1 cellular context compared by ENCODE assay signal in the genomic region with DNA sequence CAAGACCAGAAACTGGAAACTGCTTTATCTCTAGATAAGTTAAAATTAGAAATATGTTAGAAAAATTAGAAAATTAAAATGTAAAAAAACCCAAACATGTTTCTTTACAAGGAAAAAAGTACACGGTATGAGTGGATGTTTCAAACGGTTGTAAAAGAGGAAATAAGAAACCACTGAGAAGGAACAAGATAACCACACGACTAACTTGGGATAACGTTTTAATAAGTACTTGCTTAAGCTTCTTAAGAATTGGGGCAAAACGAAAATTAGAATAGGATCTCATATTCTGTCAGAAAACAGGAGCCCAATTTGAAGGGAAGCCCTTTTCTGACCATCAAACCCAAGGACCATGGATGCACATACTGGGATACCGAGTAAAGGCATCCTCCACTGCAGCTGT.
A peak's percentile ranks its signal among the peaks of the same experiment; 100 is the strongest.
TF ChIP-seq lines count a peak whose summit lies in the region.

No MANE protein-coding gene starts in this region.

TF ChIP-seq in K562, 482 proteins besides CTCF, POLR2A, EP300 and RAD21:
- no peak for TF ChIP-seq NKRF (IDR thresholded peaks at IDR 0.05; ENCODE audit: borderline replicate concordance)
- no peak for TF ChIP-seq HDGF (IDR thresholded peaks at IDR 0.05)
- TF ChIP-seq, protein P1, sequence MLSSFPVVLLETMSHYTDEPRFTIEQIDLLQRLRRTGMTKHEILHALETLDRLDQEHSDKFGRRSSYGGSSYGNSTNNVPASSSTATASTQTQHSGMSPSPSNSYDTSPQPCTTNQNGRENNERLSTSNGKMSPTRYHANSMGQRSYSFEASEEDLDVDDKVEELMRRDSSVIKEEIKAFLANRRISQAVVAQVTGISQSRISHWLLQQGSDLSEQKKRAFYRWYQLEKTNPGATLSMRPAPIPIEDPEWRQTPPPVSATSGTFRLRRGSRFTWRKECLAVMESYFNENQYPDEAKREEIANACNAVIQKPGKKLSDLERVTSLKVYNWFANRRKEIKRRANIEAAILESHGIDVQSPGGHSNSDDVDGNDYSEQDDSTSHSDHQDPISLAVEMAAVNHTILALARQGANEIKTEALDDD (IDR thresholded peaks at IDR 0.05) = peak; percentile 49; the same call in 1 of the 2 replicates
TF ChIP-seq in K562: peak in this region for 1.
